15 cellular contexts compared by ENCODE assay signal in genomic region chr19:12997967-12998940, GRCh38. TPM values are rescaled to one million over a fixed set of nuclear protein-coding genes. Genes with fewer than 3 reads are reported as not detected.
A peak's percentile ranks its signal among the peaks of the same experiment; 100 is the strongest.
DNase-seq lines count a peak whose midpoint lies in the region; ATAC-seq, FAIRE-seq and TF ChIP-seq lines count a peak whose summit lies in the region.
"Had no signal": no experiment of that assay in that cellular context is flagged by ENCODE, and none has a peak within 500 bp of the region (broad histone marks: within the 10 kb centered on the region; RNA-seq: fewer than 3 reads in every experiment).

No MANE protein-coding gene starts in this region.

- H3K36me3 Mint-ChIP-seq in astrocyte (ENCODE audit: low read depth, unreplicated experiment): peaks cover 12% of the 10 kb centered on the region
- H3K36me3 Mint-ChIP-seq: stimulated activated effector memory CD8-positive, alpha-beta T cell treated with anti-CD3 and anti-CD28 coated beads, Interleukin-12 subunit alpha, Interleukin-12 subunit beta, amount 100 ng/mL, for 72 hours had no signal

- H3K27me3 Mint-ChIP-seq in astrocyte (ENCODE audit: low read depth, unreplicated experiment): peaks cover 68% of the 10 kb centered on the region

- H3K9ac ChIP-seq in astrocyte (ENCODE audit: low read length): peak overlapping the region; percentile 87

- ATAC-seq in lower lobe of right lung (no peak), GM18861 (IDR thresholded peaks at IDR 0.05; ENCODE audit: unreplicated experiment) (no peak)
- ATAC-seq: stimulated activated effector memory CD8-positive, alpha-beta T cell treated with anti-CD3 and anti-CD28 coated beads, Interleukin-12 subunit alpha, Interleukin-12 subunit beta, amount 100 ng/mL, for 72 hours had no signal

- intact Hi-C loops in lower lobe of right lung (cut with DNase I) (no loop called here), spleen (cut with DNase I; ENCODE audit: low total_unique reads) (no loop called here)

- no peaks in the 10 kb centered on the region for H3K4me1 Mint-ChIP-seq in astrocyte (ENCODE audit: low read depth, unreplicated experiment)

- no peaks in the 10 kb centered on the region for H3K27me3 ChIP-seq in astrocyte (ENCODE audit: insufficient read depth, low read length)
- H3K27me3 ChIP-seq in lower lobe of right lung (ENCODE audit: low read depth): no peaks in the 10 kb centered on the region
- H3K27me3 ChIP-seq in spleen (replicated peaks in 1 of 7): peaks cover 0 to 25% (median 5%) of the 10 kb centered on the region in 7 donors

- no peak overlapping the region for H3K4me3 ChIP-seq in HEK293 (ENCODE audit: low read depth, low read length)
- H3K4me3 ChIP-seq in astrocyte (ENCODE audit: insufficient read depth, low read depth, low read length): peak overlapping the region; percentile 72
- H3K4me3 ChIP-seq in lower lobe of right lung: peak overlapping the region; percentile 83
- no peak overlapping the region for H3K4me3 ChIP-seq in spleen

- FAIRE-seq in astrocyte (lab: Jason Lieb, UNC): peak; percentile 39
- FAIRE-seq: endothelial cell of umbilical vein had no signal

- H2AFZ ChIP-seq in astrocyte (ENCODE audit: low read depth, low read length): no peak overlapping the region

- H3K27ac ChIP-seq in HEK293 (ENCODE audit: extremely low read depth, low read depth, low read length): no peak overlapping the region
- H3K27ac ChIP-seq in astrocyte (ENCODE audit: low read depth, low read length): no peak overlapping the region
- peak overlapping the region; percentile 89 for H3K27ac ChIP-seq in lower lobe of right lung
- no peak overlapping the region for H3K27ac ChIP-seq in spleen

- H3K79me2 ChIP-seq in astrocyte (ENCODE audit: insufficient read depth, low read length): peaks cover 77% of the 10 kb centered on the region

- H3K36me3 ChIP-seq in HEK293 (ENCODE audit: control insufficient read depth in 2 of 2, insufficient read depth in 1 of 2, low read length in 2 of 2) (peaks cover 0 to 6% of the 10 kb centered on the region in 2 experiments; a peak in 1 of 3 replicates), astrocyte (ENCODE audit: insufficient read depth, low read length) (peaks cover 5% of the 10 kb centered on the region), lower lobe of right lung (peaks cover 8% of the 10 kb centered on the region), spleen (peaks cover 0 to 12% (median 0%) of the 10 kb centered on the region in 6 donors)

- CTCF ChIA-PET in HEK293 (lab: Yijun Ruan, JAX): interaction anchor here (0.6 to 2.5 kb wide), 3 partner anchors 14 to 63 kb away, joined by 3 to 11 read pairs (median 4); no protein-coding TSS in a partner anchor

- TF ChIP-seq CTCF in HEK293 (tag by site-specific recombination; IDR thresholded peaks at IDR 0.05): no peak
- TF ChIP-seq CTCF in astrocyte (IDR thresholded peaks at IDR 0.05; ENCODE audit: insufficient read depth, low read depth, low read length): no peak
- TF ChIP-seq CTCF in lower lobe of right lung (IDR thresholded peaks at IDR 0.05): no peak
- TF ChIP-seq CTCF in spleen (IDR thresholded peaks at IDR 0.05 in 8 of 11, conservative IDR thresholded peaks at IDR 0.05 in 3 of 11): no peak

- 89 to 93% (median 92%) methylated on average over 32 of the region's 32 CpGs for WGBS in spleen, 5 donors

- H3K4me1 ChIP-seq in HEK293 (ENCODE audit: control insufficient read depth, insufficient read depth, low read length) (no peaks in the 10 kb centered on the region), astrocyte (ENCODE audit: insufficient read depth, low read length) (peaks cover 28% of the 10 kb centered on the region), lower lobe of right lung (peaks cover 55% of the 10 kb centered on the region), spleen (peaks cover 0 to 37% (median 20%) of the 10 kb centered on the region in 6 donors)

- TF ChIP-seq POLR2A in spleen (IDR thresholded peaks at IDR 0.05): no peak

- POLR2A ChIA-PET in HEK293 (lab: Yijun Ruan, JAX): no interaction called here

- no peak overlapping the region for H3K4me3 Mint-ChIP-seq in astrocyte (ENCODE audit: unreplicated experiment)
- H3K4me3 Mint-ChIP-seq: stimulated activated effector memory CD8-positive, alpha-beta T cell treated with anti-CD3 and anti-CD28 coated beads, Interleukin-12 subunit alpha, Interleukin-12 subunit beta, amount 100 ng/mL, for 72 hours had no signal

- H3K27ac Mint-ChIP-seq in astrocyte (ENCODE audit: unreplicated experiment): peak overlapping the region; percentile 16
- H3K27ac Mint-ChIP-seq: stimulated activated effector memory CD8-positive, alpha-beta T cell treated with anti-CD3 and anti-CD28 coated beads, Interleukin-12 subunit alpha, Interleukin-12 subunit beta, amount 100 ng/mL, for 72 hours had no signal

- peak overlapping the region; percentile 86 for H3K4me2 ChIP-seq in astrocyte (ENCODE audit: low read length)

- DNase-seq in astrocyte (ENCODE audit: low read depth) (no peak), lower lobe of right lung (no peak), superior temporal gyrus (ENCODE audit: extremely low spot score) (peak; percentile 15), spleen (no peak), NCI-H1105 treated with DMSO at 0.1 percent for 48 hours (lab: John Stamatoyannopoulos, UW) (no peak)
- no peak for DNase-seq in activated CD8-positive, alpha-beta memory T cell treated with anti-CD3 and anti-CD28 coated beads, Interleukin-2, amount 50 U/mL, for 48 hours
- DNase-seq: activated naive CD4-positive, alpha-beta T cell treated with anti-CD3 and anti-CD28 coated beads, Interleukin-2, amount 50 U/mL, for 16 hours; GDM1; kidney glomerular epithelial cell; NCI-H1417; OCI-M1 had no signal

- H3K9me3 ChIP-seq in HEK293 (ENCODE audit: control insufficient read depth, insufficient read depth, low read depth, low read length): no peaks in the 10 kb centered on the region
- H3K9me3 ChIP-seq in astrocyte (ENCODE audit: insufficient read depth, low read depth, low read length): no peaks in the 10 kb centered on the region
- H3K9me3 ChIP-seq in lower lobe of right lung: no peaks in the 10 kb centered on the region
- no peaks in the 10 kb centered on the region for H3K9me3 ChIP-seq in spleen

- peaks cover 7% of the 10 kb centered on the region for H3K9me3 Mint-ChIP-seq in astrocyte (ENCODE audit: unreplicated experiment)
- H3K9me3 Mint-ChIP-seq: stimulated activated effector memory CD8-positive, alpha-beta T cell treated with anti-CD3 and anti-CD28 coated beads, Interleukin-12 subunit alpha, Interleukin-12 subunit beta, amount 100 ng/mL, for 72 hours had no signal

- peaks cover 57% of the 10 kb centered on the region for H4K20me1 ChIP-seq in astrocyte (ENCODE audit: insufficient read depth, low read length)

TF ChIP-seq in HEK293, 187 proteins besides CTCF, POLR2A, EP300 and RAD21:
- TF ChIP-seq PRDM1 (tag by site-specific recombination; IDR thresholded peaks at IDR 0.05) (peak; percentile 32; the same call in 1 of the 2 replicates), ZNF777 (tag by site-specific recombination; IDR thresholded peaks at IDR 0.05; ENCODE audit: borderline replicate concordance) (no peak), ZNF366 (tag by site-specific recombination; conservative IDR thresholded peaks at IDR 0.05) (peak; percentile 48; the same call in 1 of the 2 replicates), ZNF18 (tag by site-specific recombination; IDR thresholded peaks at IDR 0.05) (peak; percentile 68), ZNF600 (tag by site-specific recombination; IDR thresholded peaks at IDR 0.05) (peak; percentile 30; the same call in 1 of the 2 replicates), ZNF335 (tag by site-specific recombination; conservative IDR thresholded peaks at IDR 0.05) (no peak), ZNF596 (tag by site-specific recombination; IDR thresholded peaks at IDR 0.05) (peak; percentile 79)
TF ChIP-seq in HEK293: peak in this region for 5.

RNA-seq across cellular contexts. Expression of gene NFIX, which starts 3.0 kb away (rescaled TPM):
- total RNA-seq in astrocyte: 8.4 and 9.6 TPM in 2 replicates
- total RNA-seq in lower lobe of right lung: 146 TPM
- 10 to 100 TPM; 12.3 to 41.4 (median 26.7) TPM for total RNA-seq in spleen
- 1 to 10 TPM; 1.1 to 7.7 (median 1.5) TPM for polyA plus RNA-seq in spleen

RNA-seq across cellular contexts. Expression of gene DAND5, which starts 28.9 kb away (rescaled TPM):
- total RNA-seq in astrocyte: 0.14 TPM in 1 of 2 replicates, not detected in the other
- total RNA-seq in lower lobe of right lung: 0.32 TPM
- total RNA-seq in spleen: not detected
- polyA plus RNA-seq in spleen: not detected

RNA-seq across cellular contexts. Expression of gene GADD45GIP1, which starts 41.2 kb away (rescaled TPM):
- 34.0 and 35.5 TPM in 2 replicates for total RNA-seq in astrocyte
- total RNA-seq in lower lobe of right lung: 14.8 TPM
- total RNA-seq in spleen: 10 to 100 TPM; 12.8 to 33.4 (median 15.8) TPM
- polyA plus RNA-seq in spleen: 10 to 100 TPM; 39.7 to 47.9 (median 40.8) TPM

RNA-seq across cellular contexts. Expression of gene RAD23A, which starts 52.6 kb away (rescaled TPM):
- total RNA-seq in astrocyte (40.6 and 48.5 TPM in 2 replicates), lower lobe of right lung (93.3 TPM), spleen (100 to 1,000 TPM in 1 of 7 donors, 10 to 100 TPM in 6; 80.4 to 109 (median 90.8) TPM)
- 100 to 1,000 TPM in 2 of 3 donors, 10 to 100 TPM in 1; 88.6 to 134 (median 115) TPM for polyA plus RNA-seq in spleen

RNA-seq across cellular contexts. Expression of gene CALR, which starts 59.8 kb away (rescaled TPM):
- total RNA-seq in astrocyte: 2,193 and 2,309 TPM in 2 replicates
- total RNA-seq in lower lobe of right lung: 872 TPM
- 100 to 1,000 TPM; 306 to 828 (median 571) TPM for total RNA-seq in spleen
- 100 to 1,000 TPM; 150 to 194 (median 193) TPM for polyA plus RNA-seq in spleen

Comparison
In these comparisons a context has a peak if more than half of its experiments do, and no peak if none do; other contexts are left out.
1. H3K4me3 ChIP-seq: peak in astrocyte (single experiment) and lower lobe of right lung (single experiment); none in HEK293 (single experiment) and spleen (0 of 8).